ENCODE assay signal across 29 cellular contexts in the genomic region with DNA sequence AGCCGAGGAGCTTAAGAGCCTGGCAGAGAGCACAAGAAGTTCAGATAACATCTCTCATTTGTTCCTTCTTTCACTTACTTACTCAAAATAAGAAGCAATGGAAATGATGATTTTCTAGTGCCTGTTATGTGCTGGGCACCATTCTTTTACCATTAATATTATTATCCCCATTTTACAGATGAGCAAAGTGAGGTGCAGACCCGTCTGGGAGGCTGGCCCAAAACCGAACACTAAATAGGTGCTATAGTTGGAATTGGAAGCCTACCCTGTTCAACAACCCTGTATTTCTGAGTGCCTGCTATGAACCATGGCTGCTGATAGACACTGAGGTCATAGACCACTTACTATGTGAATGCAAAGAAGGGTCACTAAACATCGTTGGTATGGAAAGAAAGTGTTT.
"Had no signal": no experiment of that assay in that cellular context is flagged by ENCODE, and none has a peak within 500 bp of the region (broad histone marks: within the 10 kb centered on the region; RNA-seq: fewer than 3 reads in every experiment).

No MANE protein-coding gene starts in this region.

- H3K27ac ChIP-seq: colonic mucosa, epithelial cell of prostate, esophagus squamous epithelium, gastroesophageal sphincter, heart right ventricle, VCaP had no signal

- H3K4me1 ChIP-seq: colonic mucosa, gastroesophageal sphincter, heart right ventricle had no signal

- H3K9me3 ChIP-seq: colonic mucosa, esophagus squamous epithelium, gastroesophageal sphincter, heart right ventricle had no signal

- FAIRE-seq: astrocyte, endometrium, endothelial cell of umbilical vein, TTC549 had no signal

- ATAC-seq: activated CD8-positive, alpha-beta T cell treated with anti-CD3 and anti-CD28 coated beads for 36 hours; activated T-cell treated with anti-CD3 and anti-CD28 coated beads, Interleukin-2, amount 50 U/mL, for 4 hours; activated T-helper 17 cell treated with anti-CD3 and anti-CD28 coated beads, Interleukin-2, amount 50 U/mL, for 72 hours; gastroesophageal sphincter; heart right ventricle; WTC11 had no signal

- H3K36me3 ChIP-seq: colonic mucosa, esophagus squamous epithelium, gastroesophageal sphincter, heart right ventricle had no signal

- H3K4me3 ChIP-seq: colonic mucosa, esophagus squamous epithelium, gastroesophageal sphincter, heart right ventricle had no signal

- H3K27me3 ChIP-seq: colonic mucosa, gastroesophageal sphincter, heart right ventricle had no signal

- DNase-seq: activated CD4-positive, alpha-beta T cell treated with anti-CD3 and anti-CD28 coated beads for 1 hour; activated CD4-positive, alpha-beta T cell treated with anti-CD3 and anti-CD28 coated beads for 4 hours; activated CD4-positive, alpha-beta T cell treated with anti-CD3 and anti-CD28 coated beads, Interleukin-2, amount 10 ng/mL, durations not matched to agents 7 days and 5 days; activated CD4-positive, alpha-beta T cell treated with anti-CD3 and anti-CD28 coated beads, Interleukin-2, amount 50 U/mL, for 48 hours; activated CD8-positive, alpha-beta memory T cell treated with anti-CD3 and anti-CD28 coated beads for 24 hours; activated CD8-positive, alpha-beta T cell treated with anti-CD3 and anti-CD28 coated beads for 36 hours; activated effector memory CD4-positive, alpha-beta T cell treated with Interleukin-2 at 50 U/mL for 16 hours; activated gamma-delta T cell treated with Interleukin-2 at 50 U/mL for 16 hours; activated naive CD4-positive, alpha-beta T cell treated with anti-CD3 and anti-CD28 coated beads, Interleukin-2, amount 50 U/mL, for 16 hours; activated naive CD4-positive, alpha-beta T cell treated with Interleukin-2 at 50 U/mL for 16 hours; activated T-cell treated with anti-CD3 and anti-CD28 coated beads, Interleukin-2, amount 50 U/mL, for 4 hours; amniotic stem cell; anterior cingulate cortex; caudate nucleus; colonic mucosa; effector CD8-positive, alpha-beta T cell; esophagus squamous epithelium; foreskin melanocyte; heart right ventricle; T-helper 2 cell had no signal
